Comparison of ENCODE assay signal across 22 cellular contexts in the genomic region with DNA sequence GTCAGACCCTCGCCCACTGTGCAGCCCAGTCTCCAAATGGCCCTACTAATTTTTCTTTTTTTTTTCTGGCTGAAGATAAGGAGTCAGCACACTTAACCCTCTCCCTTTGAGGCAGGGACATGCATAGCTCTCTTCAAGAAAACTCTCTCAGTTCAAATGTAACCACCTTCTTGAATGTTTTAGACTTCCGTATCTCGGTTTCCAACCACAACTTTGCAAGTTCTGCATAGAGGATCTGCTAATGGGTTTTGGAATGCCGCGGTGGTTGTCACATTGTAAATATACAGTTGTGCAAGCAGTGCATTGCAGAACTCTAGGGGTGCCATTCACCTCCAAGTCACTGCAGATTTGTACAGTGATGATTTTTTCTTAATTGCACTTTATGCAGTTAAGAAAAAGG.
"Had no signal": no experiment of that assay in that cellular context is flagged by ENCODE, and none has a peak within 500 bp of the region (broad histone marks: within the 10 kb centered on the region; RNA-seq: fewer than 3 reads in every experiment).

No MANE protein-coding gene starts in this region.

- H3K27ac ChIP-seq: epithelial cell of prostate, heart right ventricle, lower lobe of right lung, parathyroid adenoma, upper lobe of left lung, VCaP had no signal

- DNase-seq: activated CD4-positive, alpha-beta T cell treated with anti-CD3 and anti-CD28 coated beads, Interleukin-2, amount 10 ng/mL, durations not matched to agents 7 days and 5 days; activated CD4-positive, CD25-positive, alpha-beta regulatory T cell treated with anti-CD3 and anti-CD28 coated beads, Interleukin-2, amount 50 U/mL, for 72 hours; activated CD8-positive, alpha-beta memory T cell treated with anti-CD3 and anti-CD28 coated beads, Interleukin-2, amount 10 ng/mL, durations not matched to agents 7 days and 5 days; activated CD8-positive, alpha-beta T cell treated with anti-CD3 and anti-CD28 coated beads for 36 hours; activated effector memory CD4-positive, alpha-beta T cell treated with anti-CD3 and anti-CD28 coated beads, Interleukin-2, amount 50 U/mL, for 16 hours; activated naive CD4-positive, alpha-beta T cell treated with anti-CD3 and anti-CD28 coated beads, Interleukin-2, amount 10 ng/mL, durations not matched to agents 7 days and 5 days; activated T-cell treated with anti-CD3 and anti-CD28 coated beads for 4 hours; amygdala; heart right ventricle; kidney; lower lobe of right lung; mesendoderm; mucosa of descending colon; nucleus accumbens; right cardiac atrium; stimulated activated CD4-positive, alpha-beta T cell treated with anti-CD3 and anti-CD28 coated beads, Interleukin-4, amount 100 ng/mL, for 24 hours; stimulated activated naive CD8-positive, alpha-beta T cell treated with anti-CD3 and anti-CD28 coated beads, Interleukin-15, Interleukin-2, amounts not matched to agents 100 U/mL and 50 U/mL, for 24 hours; upper lobe of left lung had no signal

- H3K9ac ChIP-seq: parathyroid adenoma had no signal

- H3K27ac Mint-ChIP-seq: activated CD4-positive, alpha-beta T cell treated with anti-CD3 and anti-CD28 coated beads, Interleukin-2, amount 10 ng/mL, durations not matched to agents 7 days and 5 days; activated CD8-positive, alpha-beta memory T cell treated with anti-CD3 and anti-CD28 coated beads, Interleukin-2, amount 10 ng/mL, durations not matched to agents 7 days and 5 days; activated CD8-positive, alpha-beta T cell treated with anti-CD3 and anti-CD28 coated beads for 36 hours; activated naive CD4-positive, alpha-beta T cell treated with anti-CD3 and anti-CD28 coated beads, Interleukin-2, amount 10 ng/mL, durations not matched to agents 7 days and 5 days had no signal

- H3K27me3 Mint-ChIP-seq: activated CD4-positive, alpha-beta T cell treated with anti-CD3 and anti-CD28 coated beads, Interleukin-2, amount 10 ng/mL, durations not matched to agents 7 days and 5 days; activated CD8-positive, alpha-beta memory T cell treated with anti-CD3 and anti-CD28 coated beads, Interleukin-2, amount 10 ng/mL, durations not matched to agents 7 days and 5 days; activated CD8-positive, alpha-beta T cell treated with anti-CD3 and anti-CD28 coated beads for 36 hours; activated naive CD4-positive, alpha-beta T cell treated with anti-CD3 and anti-CD28 coated beads, Interleukin-2, amount 10 ng/mL, durations not matched to agents 7 days and 5 days had no signal

- H3K4me3 ChIP-seq: heart right ventricle, lower lobe of right lung, mucosa of descending colon, upper lobe of left lung had no signal

- H3K4me3 Mint-ChIP-seq: activated CD4-positive, alpha-beta T cell treated with anti-CD3 and anti-CD28 coated beads, Interleukin-2, amount 10 ng/mL, durations not matched to agents 7 days and 5 days; activated CD8-positive, alpha-beta memory T cell treated with anti-CD3 and anti-CD28 coated beads, Interleukin-2, amount 10 ng/mL, durations not matched to agents 7 days and 5 days; activated CD8-positive, alpha-beta T cell treated with anti-CD3 and anti-CD28 coated beads for 36 hours; activated naive CD4-positive, alpha-beta T cell treated with anti-CD3 and anti-CD28 coated beads, Interleukin-2, amount 10 ng/mL, durations not matched to agents 7 days and 5 days had no signal

- H2AFZ ChIP-seq: parathyroid adenoma had no signal

- H3K4me1 ChIP-seq: heart right ventricle, lower lobe of right lung, parathyroid adenoma, upper lobe of left lung had no signal

- H3K4me1 Mint-ChIP-seq: activated CD4-positive, alpha-beta T cell treated with anti-CD3 and anti-CD28 coated beads, Interleukin-2, amount 10 ng/mL, durations not matched to agents 7 days and 5 days; activated CD8-positive, alpha-beta memory T cell treated with anti-CD3 and anti-CD28 coated beads, Interleukin-2, amount 10 ng/mL, durations not matched to agents 7 days and 5 days; activated naive CD4-positive, alpha-beta T cell treated with anti-CD3 and anti-CD28 coated beads, Interleukin-2, amount 10 ng/mL, durations not matched to agents 7 days and 5 days had no signal

- FAIRE-seq: kidney had no signal

- H3K36me3 Mint-ChIP-seq: activated CD8-positive, alpha-beta memory T cell treated with anti-CD3 and anti-CD28 coated beads, Interleukin-2, amount 10 ng/mL, durations not matched to agents 7 days and 5 days; activated naive CD4-positive, alpha-beta T cell treated with anti-CD3 and anti-CD28 coated beads, Interleukin-2, amount 10 ng/mL, durations not matched to agents 7 days and 5 days had no signal

- ATAC-seq: activated CD8-positive, alpha-beta memory T cell treated with anti-CD3 and anti-CD28 coated beads, Interleukin-2, amount 10 ng/mL, durations not matched to agents 7 days and 5 days; activated CD8-positive, alpha-beta T cell treated with anti-CD3 and anti-CD28 coated beads for 36 hours; heart right ventricle; left lobe of liver; lower lobe of right lung; mucosa of descending colon; right cardiac atrium; stimulated activated naive CD8-positive, alpha-beta T cell treated with anti-CD3 and anti-CD28 coated beads, Interleukin-15, Interleukin-2, amounts not matched to agents 100 U/mL and 50 U/mL, for 24 hours had no signal

- H3K36me3 ChIP-seq: heart right ventricle, lower lobe of right lung, upper lobe of left lung had no signal

- H3K9me3 Mint-ChIP-seq: activated CD4-positive, alpha-beta T cell treated with anti-CD3 and anti-CD28 coated beads, Interleukin-2, amount 10 ng/mL, durations not matched to agents 7 days and 5 days; activated CD8-positive, alpha-beta T cell treated with anti-CD3 and anti-CD28 coated beads for 36 hours had no signal

- H3K9me3 ChIP-seq: mucosa of descending colon had no signal

- H3K27me3 ChIP-seq: heart right ventricle, upper lobe of left lung had no signal

- H3K79me2 ChIP-seq: parathyroid adenoma had no signal
